ENCODE assay signal across 11 cellular contexts in the genomic region with DNA sequence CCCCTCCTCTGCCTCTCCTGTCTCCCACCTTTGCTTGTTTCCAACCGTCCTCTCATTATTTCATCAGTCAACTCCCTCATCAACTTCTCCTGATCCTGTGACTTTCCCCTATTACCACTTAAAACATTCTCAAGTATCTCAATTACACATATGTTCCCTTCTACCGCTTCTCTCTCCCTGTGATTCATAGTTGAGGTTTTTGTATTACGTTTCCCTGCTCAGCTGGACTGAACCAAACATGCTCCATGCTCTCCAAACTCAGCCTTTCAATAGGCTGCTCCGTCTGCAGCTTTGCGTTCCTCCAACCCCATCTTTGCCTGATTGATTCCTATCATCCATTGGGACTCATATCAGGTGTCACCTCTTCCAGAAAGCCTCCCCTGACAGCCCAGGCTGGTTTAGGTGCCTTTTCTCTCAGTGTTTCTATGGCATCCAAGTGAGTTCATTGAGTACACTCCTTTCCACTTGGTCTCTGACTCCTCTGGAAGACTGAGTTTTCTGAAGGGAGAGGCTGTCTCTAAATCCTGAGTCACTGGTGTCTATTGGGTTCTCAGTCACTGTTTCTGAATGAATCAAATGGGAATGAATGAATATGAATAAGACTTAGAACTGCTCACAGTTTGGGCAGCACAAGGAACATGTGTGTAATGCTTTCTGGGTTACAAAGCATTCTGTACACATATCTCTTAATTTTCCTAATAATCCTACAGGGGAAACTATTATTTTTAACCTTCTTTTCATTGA. TPM values are rescaled to one million over a fixed set of nuclear protein-coding genes. Genes with fewer than 3 reads are reported as not detected.
DNase-seq lines count a peak whose midpoint lies in the region; ATAC-seq and TF ChIP-seq lines count a peak whose summit lies in the region.
"Had no signal": no experiment of that assay in that cellular context is flagged by ENCODE, and none has a peak within 500 bp of the region (broad histone marks: within the 10 kb centered on the region; RNA-seq: fewer than 3 reads in every experiment).

No MANE protein-coding gene starts in this region.

- ATAC-seq in GM18498 (IDR thresholded peaks at IDR 0.05; ENCODE audit: unreplicated experiment) = no peak

- DNase-seq in NCI-H524 (lab: John Stamatoyannopoulos, UW) (peak; percentile 60 to 75), NCI-H524 treated with DMSO at 0.1 percent for 48 hours (lab: John Stamatoyannopoulos, UW) (no peak), SK-N-SH (no peak), fibroblast of peridontal ligament (ENCODE audit: extremely low read depth) (peak; percentile 97), NCI-H1436 treated with DMSO at 0.1 percent for 48 hours (lab: John Stamatoyannopoulos, UW) (no peak), occipital lobe (lab: John Stamatoyannopoulos, UW) (no peak)
- DNase-seq: MM.1S; nephron progenitor cell; stimulated activated CD4-positive, alpha-beta T cell treated with anti-CD3 and anti-CD28 coated beads, Interleukin-1b, Interleukin-23, amount 100 ng/mL, for 48 hours had no signal

- no peak for TF ChIP-seq CTCF in SK-N-SH (IDR thresholded peaks at IDR 0.05)

- no peaks in the 10 kb centered on the region for H3K36me3 ChIP-seq in SK-N-SH (replicated peaks in 1 of 2; ENCODE audit: control insufficient read depth in 1 of 2, insufficient read depth in 2 of 2, low read length in 1 of 2)

- no peaks in the 10 kb centered on the region for H4K20me1 ChIP-seq in SK-N-SH (ENCODE audit: insufficient read depth)

- H3K9me3 ChIP-seq in SK-N-SH = no peaks in the 10 kb centered on the region

- 72% methylated on average over 5 of the region's 5 CpGs for WGBS in SK-N-SH (ENCODE audit: low lambda C conversion rate)

- no peak for TF ChIP-seq RAD21 in SK-N-SH (IDR thresholded peaks at IDR 0.05; ENCODE audit: low read length)

- H3K9ac ChIP-seq in SK-N-SH = no peak overlapping the region

- CTCF ChIA-PET in SK-N-SH (lab: Yijun Ruan, JAX) = interaction anchor here (6.7 kb wide), 1 partner anchor 19 kb away, joined by 36 read pairs; no protein-coding TSS in a partner anchor

- POLR2A ChIA-PET in SK-N-SH (lab: Yijun Ruan, JAX) = no interaction called here

- H3K27ac ChIP-seq in SK-N-SH (ENCODE audit: low read depth in 2 of 2, low read length in 1 of 2) (peak overlapping the region in 1 of 2 experiments; percentile 45; a peak in 3 of 4 replicates), skin epidermis (peak overlapping the region in 20 of 21 experiments; percentile 26 to 87 (median 66))

- TF ChIP-seq EP300 in SK-N-SH (IDR thresholded peaks at IDR 0.05; ENCODE audit: borderline replicate concordance in 1 of 2, low read depth in 1 of 2, low read length in 1 of 2) = no peak

- no peaks in the 10 kb centered on the region for H3K79me2 ChIP-seq in SK-N-SH (ENCODE audit: insufficient read depth)

- no peaks in the 10 kb centered on the region for H3K9me2 ChIP-seq in SK-N-SH

- H3K4me3 ChIP-seq in SK-N-SH (ENCODE audit: low read depth in 2 of 2, low read length in 1 of 2) (no peak overlapping the region), skin epidermis (no peak overlapping the region)

- peaks cover 0 to 15% of the 10 kb centered on the region in 2 experiments; a peak in 2 of 4 replicates for H3K4me1 ChIP-seq in SK-N-SH (ENCODE audit: control insufficient read depth in 1 of 2, insufficient read depth in 2 of 2, low read depth in 1 of 2, low read length in 1 of 2)

- H3K4me2 ChIP-seq in SK-N-SH = no peak overlapping the region

- H3K27me3 ChIP-seq in SK-N-SH (ENCODE audit: insufficient read depth) = no peaks in the 10 kb centered on the region

- H3F3A ChIP-seq in SK-N-SH (replicated peaks; ENCODE audit: insufficient read depth) = peaks cover 13% of the 10 kb centered on the region

- no peak overlapping the region for H2AFZ ChIP-seq in SK-N-SH (ENCODE audit: low read depth)

TF ChIP-seq in SK-N-SH, 30 proteins besides CTCF, POLR2A, EP300 and RAD21:
- TF ChIP-seq FOXJ3 (CRISPR knock-in tag; IDR thresholded peaks at IDR 0.05) = no peak
- TF ChIP-seq FOSL2 (IDR thresholded peaks at IDR 0.05; ENCODE audit: borderline replicate concordance, low read depth) = peak; percentile 35; the same call in 1 of the 2 replicates

RNA-seq across cellular contexts. Expression of a gene that starts 56.4 kb away (rescaled TPM):
- 6.2 and 7.9 TPM in 2 replicates for polyA plus RNA-seq in SK-N-SH (2012; rRNA removed)
- 5.5 and 5.8 TPM in 2 replicates for polyA plus RNA-seq in SK-N-SH (2012; cell fraction: cytosol; rRNA removed)
- 11.4 and 26.4 TPM in 2 replicates for polyA plus RNA-seq in SK-N-SH (2012; cell fraction: nucleus; rRNA removed)
- 6.6 TPM for total RNA-seq in occipital lobe

Comparison
In these comparisons a context has a peak if more than half of its experiments do, and no peak if none do; other contexts are left out.
1. DNase-seq: peak in NCI-H524 (2 of 2) and fibroblast of peridontal ligament (single experiment); none in NCI-H524 treated with DMSO at 0.1 percent for 48 hours (single experiment), SK-N-SH (single experiment), NCI-H1436 treated with DMSO at 0.1 percent for 48 hours (single experiment) and occipital lobe (single experiment).